ENCODE assay signal across 28 cellular contexts in the genomic region with DNA sequence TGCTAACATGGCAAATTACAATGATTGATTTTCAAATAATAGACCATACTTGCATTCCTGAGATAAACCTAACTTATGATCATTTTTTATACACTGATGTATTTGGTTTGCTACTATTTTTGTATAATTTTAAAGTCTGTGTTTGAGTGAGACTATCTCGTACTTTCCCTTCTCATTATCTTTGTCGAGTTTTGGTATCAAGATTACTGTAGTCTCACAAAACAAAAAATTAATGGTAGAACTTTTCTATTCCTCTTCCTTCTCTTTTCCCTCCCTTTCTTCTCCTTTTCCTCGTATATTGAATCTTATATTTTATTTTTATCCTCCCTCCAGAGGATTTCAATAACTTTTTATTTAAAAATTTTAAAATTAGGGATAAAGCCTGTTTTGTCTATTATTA.
"Had no signal": no experiment of that assay in that cellular context is flagged by ENCODE, and none has a peak within 500 bp of the region (broad histone marks: within the 10 kb centered on the region; RNA-seq: fewer than 3 reads in every experiment).

No MANE protein-coding gene starts in this region.

- H3K4me1 ChIP-seq: prostate gland, right lobe of liver, sigmoid colon, stomach had no signal

- H3K27ac ChIP-seq: neutrophil, pancreas, prostate gland, right atrium auricular region, right lobe of liver, sigmoid colon, stomach, thoracic aorta, tibial nerve, upper lobe of left lung, vagina had no signal

- H3K36me3 Mint-ChIP-seq: natural killer cell treated with Interleukin-12 subunit alpha and Interleukin-12 subunit beta and Interleukin-15 and Interleukin-18, amount 100 ng/mL, for 72 hours; stimulated activated effector memory CD8-positive, alpha-beta T cell treated with anti-CD3 and anti-CD28 coated beads, Interleukin-12 subunit alpha, Interleukin-12 subunit beta, amount 100 ng/mL, for 72 hours; stimulated activated naive B cell treated with anti-CD40 and anti-IgM and Interleukin-4, amounts not matched to agents 10 μg/mL and 1 μg/mL and 100 μg/mL, for 72 hours had no signal

- H3K9me3 ChIP-seq: neutrophil, pancreas, prostate gland, right atrium auricular region, right lobe of liver, sigmoid colon, stomach, thoracic aorta, thyroid gland, tibial nerve, upper lobe of left lung, vagina had no signal

- H3K27ac Mint-ChIP-seq: natural killer cell treated with Interleukin-12 subunit alpha and Interleukin-12 subunit beta and Interleukin-15 and Interleukin-18, amount 100 ng/mL, for 72 hours; stimulated activated effector memory CD8-positive, alpha-beta T cell treated with anti-CD3 and anti-CD28 coated beads, Interleukin-12 subunit alpha, Interleukin-12 subunit beta, amount 100 ng/mL, for 72 hours; stimulated activated naive B cell treated with anti-CD40 and anti-IgM and Interleukin-4, amounts not matched to agents 10 μg/mL and 1 μg/mL and 100 μg/mL, for 72 hours; stimulated activated naive CD8-positive, alpha-beta T cell treated with anti-CD3 and anti-CD28 coated beads, Interleukin-15, Interleukin-2, amounts not matched to agents 100 ng/mL and 50 ng/mL, for 24 hours had no signal

- H3K9me3 Mint-ChIP-seq: natural killer cell treated with Interleukin-12 subunit alpha and Interleukin-12 subunit beta and Interleukin-15 and Interleukin-18, amount 100 ng/mL, for 72 hours; nephron progenitor cell; neural crest cell; stimulated activated effector memory CD8-positive, alpha-beta T cell treated with anti-CD3 and anti-CD28 coated beads, Interleukin-12 subunit alpha, Interleukin-12 subunit beta, amount 100 ng/mL, for 72 hours; stimulated activated naive B cell treated with anti-CD40 and anti-IgM and Interleukin-4, amounts not matched to agents 10 μg/mL and 1 μg/mL and 100 μg/mL, for 72 hours; stimulated activated naive CD8-positive, alpha-beta T cell treated with anti-CD3 and anti-CD28 coated beads, Interleukin-15, Interleukin-2, amounts not matched to agents 100 ng/mL and 50 ng/mL, for 24 hours had no signal

- H3K4me3 Mint-ChIP-seq: natural killer cell treated with Interleukin-12 subunit alpha and Interleukin-12 subunit beta and Interleukin-15 and Interleukin-18, amount 100 ng/mL, for 72 hours; nephron progenitor cell; neural crest cell; stimulated activated effector memory CD8-positive, alpha-beta T cell treated with anti-CD3 and anti-CD28 coated beads, Interleukin-12 subunit alpha, Interleukin-12 subunit beta, amount 100 ng/mL, for 72 hours; stimulated activated naive B cell treated with anti-CD40 and anti-IgM and Interleukin-4, amounts not matched to agents 10 μg/mL and 1 μg/mL and 100 μg/mL, for 72 hours; stimulated activated naive CD8-positive, alpha-beta T cell treated with anti-CD3 and anti-CD28 coated beads, Interleukin-15, Interleukin-2, amounts not matched to agents 100 ng/mL and 50 ng/mL, for 24 hours had no signal

- H3K36me3 ChIP-seq: neutrophil, pancreas, prostate gland, right atrium auricular region, right lobe of liver, sigmoid colon, stomach, thoracic aorta, thyroid gland, tibial nerve, upper lobe of left lung, vagina had no signal

- H3K27me3 ChIP-seq: neutrophil, pancreas, right atrium auricular region, right lobe of liver, sigmoid colon, stomach, thyroid gland, tibial nerve, upper lobe of left lung, vagina had no signal

- ATAC-seq: natural killer cell treated with Interleukin-12 subunit alpha and Interleukin-12 subunit beta and Interleukin-15 and Interleukin-18, amount 100 ng/mL, for 72 hours; pancreas; right lobe of liver; stimulated activated effector memory CD8-positive, alpha-beta T cell treated with anti-CD3 and anti-CD28 coated beads, Interleukin-12 subunit alpha, Interleukin-12 subunit beta, amount 100 ng/mL, for 72 hours; stimulated activated naive B cell treated with anti-CD40 and anti-IgM and Interleukin-4, amounts not matched to agents 10 μg/mL and 1 μg/mL and 100 μg/mL, for 72 hours had no signal

- H3K27me3 Mint-ChIP-seq: natural killer cell treated with Interleukin-12 subunit alpha and Interleukin-12 subunit beta and Interleukin-15 and Interleukin-18, amount 100 ng/mL, for 72 hours; stimulated activated naive CD8-positive, alpha-beta T cell treated with anti-CD3 and anti-CD28 coated beads, Interleukin-15, Interleukin-2, amounts not matched to agents 100 ng/mL and 50 ng/mL, for 24 hours had no signal

- DNase-seq: nephron progenitor cell; nucleus accumbens; pancreas; retina; right lobe of liver; sigmoid colon; small intestine; stimulated activated CD4-positive, alpha-beta T cell treated with anti-CD3 and anti-CD28 coated beads, Interleukin-15, amount 100 ng/mL, for 24 hours; stimulated activated CD4-positive, alpha-beta T cell treated with anti-CD3 and anti-CD28 coated beads, Interleukin-2, amount 100 ng/mL, for 24 hours; stimulated activated CD4-positive, alpha-beta T cell treated with anti-CD3 and anti-CD28 coated beads, Interleukin-2, amount 100 ng/mL, for 48 hours; stimulated activated CD4-positive, alpha-beta T cell treated with anti-CD3 and anti-CD28 coated beads, Interleukin-4, amount 100 ng/mL, for 24 hours; stimulated activated naive B cell treated with anti-CD40 and anti-IgM and Interleukin-4, amounts not matched to agents 10 μg/mL and 1 μg/mL and 100 μg/mL, for 72 hours; stimulated activated naive CD4-positive, alpha-beta T cell treated with Interleukin-2 at 50 U/mL for 16 hours; stomach; trophoblast cell; upper lobe of left lung had no signal

- FAIRE-seq: pancreas, small intestine, urothelium cell line had no signal

- H3K4me3 ChIP-seq: pancreas, prostate gland, right atrium auricular region, right lobe of liver, sigmoid colon, stomach, thoracic aorta, thyroid gland, tibial nerve, upper lobe of left lung, vagina had no signal
